ENCODE assay signal across 16 cellular contexts in genomic region chr21:42188663-42189062, GRCh38. TPM values are rescaled to one million over a fixed set of nuclear protein-coding genes. Genes with fewer than 3 reads are reported as not detected.
DNase-seq lines count a peak whose midpoint lies in the region; TF ChIP-seq lines count a peak whose summit lies in the region.
"Had no signal": no experiment of that assay in that cellular context is flagged by ENCODE, and none has a peak within 500 bp of the region (broad histone marks: within the 10 kb centered on the region; RNA-seq: fewer than 3 reads in every experiment).

No MANE protein-coding gene starts in this region.

- no peaks in the 10 kb centered on the region for H3K9me3 ChIP-seq in MM.1S (replicated peaks; ENCODE audit: insufficient read depth, low read length)
- no peaks in the 10 kb centered on the region for H3K9me3 ChIP-seq in effector memory CD4-positive, alpha-beta T cell (ENCODE audit: control insufficient read depth, low read length)
- H3K9me3 ChIP-seq in spleen: no peaks in the 10 kb centered on the region
- H3K9me3 ChIP-seq in MG63: no peaks in the 10 kb centered on the region
- H3K9me3 ChIP-seq: esophagus squamous epithelium had no signal

- peaks cover 19% of the 10 kb centered on the region for H3K36me3 Mint-ChIP-seq in activated CD4-positive, alpha-beta T cell treated with anti-CD3 and anti-CD28 coated beads, Interleukin-2, amount 10 ng/mL, durations not matched to agents 7 days and 5 days (ENCODE audit: low read depth)

- H3F3A ChIP-seq in MM.1S (ENCODE audit: insufficient read depth, low read length): peaks cover 14% of the 10 kb centered on the region

- POLR2A ChIA-PET in activated CD4-positive, alpha-beta T cell treated with anti-CD3 and anti-CD28 coated beads, Interleukin-2, amount 10 ng/mL, durations not matched to agents 7 days and 5 days (lab: Charles Lee): interaction anchor here (0.7 kb wide), 1 partner anchor 244 kb away, joined by 3 read pairs; no protein-coding TSS in a partner anchor

- H3K79me2 ChIP-seq in MM.1S (ENCODE audit: low read length): no peaks in the 10 kb centered on the region

- WGBS in spleen, 5 donors: 58 to 78% (median 67%) methylated on average over 4 of the region's 4 CpGs

- H3K27ac ChIP-seq in MM.1S (ENCODE audit: low read length): peak overlapping the region; percentile 61; the same call in 1 of the 2 replicates
- H3K27ac ChIP-seq in effector memory CD4-positive, alpha-beta T cell (ENCODE audit: insufficient read depth, low read length, poor library complexity, severe bottlenecking): peak overlapping the region; percentile 88
- peak overlapping the region; percentile 68 to 90 (median 82) for H3K27ac ChIP-seq in spleen
- H3K27ac ChIP-seq: VCaP had no signal

- H3K4me2 ChIP-seq in MM.1S (ENCODE audit: low read depth, low read length): peak overlapping the region; percentile 50

- no peak for TF ChIP-seq POLR2A in spleen (IDR thresholded peaks at IDR 0.05)

- no peak overlapping the region for H3K9ac ChIP-seq in MM.1S (ENCODE audit: low read length)

- peaks cover 80% of the 10 kb centered on the region for H3K4me1 Mint-ChIP-seq in activated CD4-positive, alpha-beta T cell treated with anti-CD3 and anti-CD28 coated beads, Interleukin-2, amount 10 ng/mL, durations not matched to agents 7 days and 5 days
- H3K4me1 Mint-ChIP-seq: H9 had no signal

- H3K4me1 ChIP-seq in MM.1S (ENCODE audit: low read length) (peaks cover 14% of the 10 kb centered on the region), spleen (peaks cover 7 to 82% (median 60%) of the 10 kb centered on the region in 6 donors)
- H3K4me1 ChIP-seq in effector memory CD4-positive, alpha-beta T cell (ENCODE audit: control insufficient read depth, insufficient read depth, low read length, poor library complexity, severe bottlenecking): peaks cover 59% of the 10 kb centered on the region

- H3K9me2 ChIP-seq in MM.1S (replicated peaks; ENCODE audit: insufficient read depth, low read length): no peaks in the 10 kb centered on the region

- no peak for TF ChIP-seq CTCF in MM.1S (IDR thresholded peaks at IDR 0.05; ENCODE audit: low read length)
- TF ChIP-seq CTCF in spleen (IDR thresholded peaks at IDR 0.05 in 8 of 11, conservative IDR thresholded peaks at IDR 0.05 in 3 of 11): no peak

- H3K4me3 Mint-ChIP-seq in activated CD4-positive, alpha-beta T cell treated with anti-CD3 and anti-CD28 coated beads, Interleukin-2, amount 10 ng/mL, durations not matched to agents 7 days and 5 days: no peak overlapping the region
- H3K4me3 Mint-ChIP-seq: H9 had no signal

- DNase-seq in activated CD4-positive, alpha-beta T cell treated with anti-CD3 and anti-CD28 coated beads, Interleukin-2, amount 10 ng/mL, durations not matched to agents 7 days and 5 days: no peak
- no peak for DNase-seq in activated CD4-positive, alpha-beta T cell treated with anti-CD3 and anti-CD28 coated beads for 48 hours
- DNase-seq in MM.1S (no peak), spleen (peak; percentile 75), Ammon's horn (ENCODE audit: low spot score) (no peak), MG63 (no peak), ecto neural progenitor cell (ENCODE audit: low spot score) (no peak)
- DNase-seq in effector memory CD4-positive, alpha-beta T cell: no peak
- DNase-seq: activated gamma-delta T cell, cerebellar nuclear complex, DMS153, esophagus squamous epithelium, H9, NCI-H1436, NCI-H526 treated with DMSO at 0.1 percent for 48 hours had no signal

- peak overlapping the region; percentile 10 for H2AFZ ChIP-seq in MM.1S (ENCODE audit: low read length)

- peak overlapping the region; percentile 94 for H3K27ac Mint-ChIP-seq in activated CD4-positive, alpha-beta T cell treated with anti-CD3 and anti-CD28 coated beads, Interleukin-2, amount 10 ng/mL, durations not matched to agents 7 days and 5 days
- H3K27ac Mint-ChIP-seq: H9 had no signal

- CTCF ChIA-PET in activated CD4-positive, alpha-beta T cell treated with anti-CD3 and anti-CD28 coated beads, Interleukin-2, amount 10 ng/mL, durations not matched to agents 7 days and 5 days (lab: Charles Lee): interaction anchor here (1.0 to 1.8 kb wide), 7 partner anchors 20 to 50 kb away, joined by 3 to 5 read pairs (median 4); no protein-coding TSS in a partner anchor

- H3K9me3 Mint-ChIP-seq in activated CD4-positive, alpha-beta T cell treated with anti-CD3 and anti-CD28 coated beads, Interleukin-2, amount 10 ng/mL, durations not matched to agents 7 days and 5 days: peaks cover 13% of the 10 kb centered on the region

- H3K4me3 ChIP-seq in MM.1S (ENCODE audit: low read length) (0 out of 2 replicates have a peak overlapping the region, but pooled peaks have one; percentile 3), spleen (peak overlapping the region in 1 of 8 donors; percentile 46), MG63 (no peak overlapping the region)
- peak overlapping the region; percentile 44 for H3K4me3 ChIP-seq in effector memory CD4-positive, alpha-beta T cell (ENCODE audit: insufficient read depth, low read depth, low read length, poor library complexity, severe bottlenecking)
- H3K4me3 ChIP-seq: esophagus squamous epithelium had no signal

- no peaks in the 10 kb centered on the region for H4K20me1 ChIP-seq in MM.1S (ENCODE audit: insufficient read depth, low read length)

- no peaks in the 10 kb centered on the region for H3K27me3 Mint-ChIP-seq in activated CD4-positive, alpha-beta T cell treated with anti-CD3 and anti-CD28 coated beads, Interleukin-2, amount 10 ng/mL, durations not matched to agents 7 days and 5 days

- intact Hi-C loops in spleen (cut with DNase I; ENCODE audit: low total_unique reads): no loop called here

- peaks cover 11% of the 10 kb centered on the region; the same call in 1 of the 2 replicates for H3K27me3 ChIP-seq in MM.1S (replicated peaks; ENCODE audit: insufficient read depth, low read length)
- no peaks in the 10 kb centered on the region for H3K27me3 ChIP-seq in effector memory CD4-positive, alpha-beta T cell (replicated peaks; ENCODE audit: control insufficient read depth, insufficient read depth, low read length, poor library complexity, severe bottlenecking)
- peaks cover 0 to 16% (median 0%) of the 10 kb centered on the region in 7 donors for H3K27me3 ChIP-seq in spleen (replicated peaks in 1 of 7)
- H3K27me3 ChIP-seq in MG63: no peaks in the 10 kb centered on the region

- no peaks in the 10 kb centered on the region for H3K36me3 ChIP-seq in MM.1S (replicated peaks; ENCODE audit: insufficient read depth, low read length)
- no peaks in the 10 kb centered on the region for H3K36me3 ChIP-seq in effector memory CD4-positive, alpha-beta T cell (ENCODE audit: control insufficient read depth, insufficient read depth, low read length)
- no peaks in the 10 kb centered on the region for H3K36me3 ChIP-seq in spleen
- no peaks in the 10 kb centered on the region for H3K36me3 ChIP-seq in MG63
- H3K36me3 ChIP-seq: esophagus squamous epithelium had no signal

RNA-seq across cellular contexts. Expression of gene ABCG1, which starts 30.3 kb away (rescaled TPM):
- total RNA-seq in activated CD4-positive, alpha-beta T cell treated with anti-CD3 and anti-CD28 coated beads, Interleukin-2, amount 10 ng/mL, durations not matched to agents 7 days and 5 days: 10 to 100 TPM; 10.2 to 12.3 TPM
- total RNA-seq in spleen: 100 to 1,000 TPM in 5 of 7 donors, 10 to 100 TPM in 2; 76.7 to 143 (median 103) TPM
- polyA plus RNA-seq in spleen: 10 to 100 TPM; 14.6 to 17.0 (median 15.6) TPM
- total RNA-seq in MG63 (2014; rRNA removed; shearing (Covaris generic); ENCODE audit: low replicate concordance): 0.82 and 1.9 TPM in 2 replicates

Comparison
In these comparisons a context has a peak if more than half of its experiments do, and no peak if none do; other contexts are left out.
1. RNA of gene ABCG1, which starts 30.3 kb away (total RNA-seq): 76.7 to 143 TPM in spleen; 10.2 to 12.3 TPM in activated CD4-positive, alpha-beta T cell treated with anti-CD3 and anti-CD28 coated beads, Interleukin-2, amount 10 ng/mL, durations not matched to agents 7 days and 5 days and 0.82 to 1.9 TPM in MG63; every median in the first group is over 4 times any median in the second.
2. Peak in every context shown above with its lines, with median percentiles within 50 percentile points of each other: H3K27ac ChIP-seq.